In the genomic region with DNA sequence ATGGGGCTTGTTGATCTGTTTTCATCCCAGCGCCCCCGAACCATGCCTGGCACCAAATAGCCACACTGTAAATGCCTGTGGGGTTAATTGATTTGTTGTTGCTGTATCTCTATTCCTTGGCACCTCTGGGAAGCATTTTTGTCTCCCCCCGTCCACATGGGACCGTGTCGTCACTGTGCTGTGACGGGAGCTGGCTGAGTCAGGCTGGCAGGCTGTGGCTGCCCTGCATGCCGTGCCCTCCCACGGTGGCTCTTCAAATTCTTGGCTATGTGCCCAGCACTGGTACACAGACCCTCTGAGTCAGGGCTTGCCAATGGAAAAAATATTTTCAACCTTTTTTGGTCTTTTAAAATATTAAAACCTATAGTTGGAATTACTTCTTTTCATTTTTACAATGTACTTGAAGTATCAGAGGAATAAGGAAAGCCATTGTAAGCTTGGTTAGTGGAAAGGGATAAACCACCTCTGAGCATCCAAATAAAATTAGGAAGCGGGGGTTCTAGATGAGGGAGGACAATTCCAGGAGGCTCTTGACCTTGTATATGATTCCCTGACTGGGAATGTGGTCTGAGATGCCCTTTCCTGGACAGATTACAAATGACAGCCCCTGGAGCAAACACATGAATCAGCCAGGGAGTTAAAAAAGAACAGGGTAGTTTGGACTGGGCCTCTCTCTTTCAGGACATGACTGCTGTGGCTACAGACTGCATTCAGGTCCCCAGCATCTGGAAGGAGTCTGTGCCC, we compare ENCODE assay signal across 9 cellular contexts. TPM values are rescaled to one million over a fixed set of nuclear protein-coding genes. Genes with fewer than 3 reads are reported as not detected.
DNase-seq lines count a peak whose midpoint lies in the region; ATAC-seq, FAIRE-seq and TF ChIP-seq lines count a peak whose summit lies in the region.
"Had no signal": no experiment of that assay in that cellular context is flagged by ENCODE, and none has a peak within 500 bp of the region (broad histone marks: within the 10 kb centered on the region; RNA-seq: fewer than 3 reads in every experiment).

No MANE protein-coding gene starts in this region.

- H3K9me3 ChIP-seq in pancreas, result no peaks in the 10 kb centered on the region

- peaks cover 19 to 33% (median 21%) of the 10 kb centered on the region in 3 donors for H3K4me1 ChIP-seq in pancreas

- TF ChIP-seq CTCF in epithelial cell of proximal tubule (conservative IDR thresholded peaks at IDR 0.05; ENCODE audit: low read depth, low read length) (no peak), pancreas (IDR thresholded peaks at IDR 0.05) (no peak)

- H3K36me3 ChIP-seq in pancreas, result no peaks in the 10 kb centered on the region

- H3K27ac ChIP-seq in pancreas, result peak overlapping the region in 2 of 4 donors; percentile 13 to 43

- peak; percentile 84 for DNase-seq in activated effector memory CD4-positive, alpha-beta T cell treated with anti-CD3 and anti-CD28 coated beads, Interleukin-2, amount 50 U/mL, for 16 hours
- no peak for DNase-seq in activated effector memory CD4-positive, alpha-beta T cell treated with Interleukin-2 at 50 U/mL for 16 hours
- DNase-seq in activated CD4-positive, alpha-beta T cell treated with anti-CD3 and anti-CD28 coated beads for 48 hours, result peak; percentile 75
- peak; percentile 81 for DNase-seq in epithelial cell of proximal tubule (ENCODE audit: low read depth)
- peak in 3 of 6 donors; percentile 32 to 57 (median 48) for DNase-seq in pancreas

- peak; percentile 24 to 47 (median 38) for ATAC-seq in pancreas
- ATAC-seq in HG03025 (IDR thresholded peaks at IDR 0.05; ENCODE audit: low FRiP score, unreplicated experiment), result no peak
- no peak for ATAC-seq in HG02642 (IDR thresholded peaks at IDR 0.05; ENCODE audit: poor library complexity, unreplicated experiment)
- no peak for ATAC-seq in GM18861 (IDR thresholded peaks at IDR 0.05; ENCODE audit: unreplicated experiment)

- 56 to 65% methylated on average over 9 of the region's 9 CpGs for WGBS in pancreas, 2 donors

- H3K4me3 ChIP-seq in epithelial cell of proximal tubule (ENCODE audit: low read depth, low read length) (no peak overlapping the region), pancreas (no peak overlapping the region)

- no peaks in the 10 kb centered on the region for H3K27me3 ChIP-seq in pancreas

- no peak for FAIRE-seq in pancreas (lab: Jason Lieb, UNC)
- FAIRE-seq: TTC549 had no signal

- intact Hi-C loops in pancreas (cut with DNase I), result no loop called here

RNA-seq across cellular contexts. Expression of a gene that starts 59.4 kb away (rescaled TPM):
- total RNA-seq in epithelial cell of proximal tubule, result 10.3 and 24.5 TPM in 2 replicates
- 10 to 100 TPM in 1 of 6 donors, 1 to 10 TPM in 5; 6.7 to 16.3 (median 8.9) TPM for total RNA-seq in pancreas
- polyA plus RNA-seq in pancreas, result 10 to 100 TPM in 1 of 2 donors, 1 to 10 TPM in 1; 8.9 to 12.4 TPM

Comparison
In these comparisons a context has a peak if more than half of its experiments do, and no peak if none do; other contexts are left out.
1. ATAC-seq: peak in pancreas (4 of 4); none in HG03025 (single experiment), HG02642 (single experiment) and GM18861 (single experiment).